ENCODE assay signal across 23 cellular contexts in genomic region chr20:54570561-54570960, GRCh38.
"Had no signal": no experiment of that assay in that cellular context is flagged by ENCODE, and none has a peak within 500 bp of the region (broad histone marks: within the 10 kb centered on the region; RNA-seq: fewer than 3 reads in every experiment).

No MANE protein-coding gene starts in this region.

- DNase-seq: natural killer cell; nucleus accumbens; pancreas; right cardiac atrium; right lobe of liver; sigmoid colon; small intestine; stimulated activated CD4-positive, alpha-beta T cell treated with anti-CD3 and anti-CD28 coated beads, Interleukin-15, amount 100 ng/mL, for 24 hours; stimulated activated CD4-positive, alpha-beta T cell treated with anti-CD3 and anti-CD28 coated beads, Interleukin-2, amount 100 ng/mL, for 24 hours; stimulated activated CD4-positive, alpha-beta T cell treated with anti-CD3 and anti-CD28 coated beads, Interleukin-2, amount 100 ng/mL, for 48 hours; stimulated activated CD4-positive, alpha-beta T cell treated with anti-CD3 and anti-CD28 coated beads, Interleukin-4, amount 100 ng/mL, for 24 hours; stimulated activated naive B cell treated with anti-CD40 and anti-IgM and Interleukin-4, amounts not matched to agents 10 μg/mL and 1 μg/mL and 100 μg/mL, for 72 hours; stimulated activated naive CD4-positive, alpha-beta T cell treated with Interleukin-2 at 50 U/mL for 16 hours; stomach; thyroid gland; trophoblast cell; upper lobe of left lung had no signal

- H3K27me3 ChIP-seq: neutrophil, pancreas, right lobe of liver, sigmoid colon, stomach, thyroid gland, tibial nerve, upper lobe of left lung, vagina had no signal

- H3K27ac ChIP-seq: neutrophil, pancreas, prostate gland, right lobe of liver, sigmoid colon, stomach, thoracic aorta, thyroid gland, tibial nerve, upper lobe of left lung, vagina had no signal

- H3K9me3 ChIP-seq: neutrophil, pancreas, prostate gland, right lobe of liver, sigmoid colon, stomach, thoracic aorta, thyroid gland, tibial nerve, upper lobe of left lung, vagina had no signal

- H3K4me1 ChIP-seq: pancreas, prostate gland, right lobe of liver, sigmoid colon, stomach, thyroid gland, upper lobe of left lung, vagina had no signal

- H3K4me3 ChIP-seq: pancreas, prostate gland, right lobe of liver, sigmoid colon, stomach, thoracic aorta, thyroid gland, tibial nerve, upper lobe of left lung, vagina had no signal

- H3K36me3 ChIP-seq: neutrophil, pancreas, prostate gland, right lobe of liver, sigmoid colon, stomach, thoracic aorta, thyroid gland, tibial nerve, upper lobe of left lung, vagina had no signal

- ATAC-seq: natural killer cell; pancreas; right cardiac atrium; right lobe of liver; stimulated activated effector memory CD8-positive, alpha-beta T cell treated with anti-CD3 and anti-CD28 coated beads, Interleukin-12 subunit alpha, Interleukin-12 subunit beta, amount 100 ng/mL, for 72 hours; stimulated activated naive B cell treated with anti-CD40 and anti-IgM and Interleukin-4, amounts not matched to agents 10 μg/mL and 1 μg/mL and 100 μg/mL, for 72 hours had no signal
